20 cellular contexts compared by ENCODE assay signal in genomic region chr17:48393271-48393670, GRCh38. TPM values are rescaled to one million over a fixed set of nuclear protein-coding genes. Genes with fewer than 3 reads are reported as not detected.
"Had no signal": no experiment of that assay in that cellular context is flagged by ENCODE, and none has a peak within 500 bp of the region (broad histone marks: within the 10 kb centered on the region; RNA-seq: fewer than 3 reads in every experiment).

No MANE protein-coding gene starts in this region.

- H3K4me1 ChIP-seq: breast epithelium had no signal

- H3K27ac Mint-ChIP-seq: activated B cell treated with CpG ODN at 0.5 μM for 24 hours; activated CD4-positive, alpha-beta memory T cell treated with anti-CD3 and anti-CD28 coated beads for 36 hours; activated naive CD8-positive, alpha-beta T cell treated with anti-CD3 and anti-CD28 coated beads, Interleukin-2, amount 10 ng/mL, durations not matched to agents 7 days and 5 days; neural progenitor cell; progenitor cell of endocrine pancreas had no signal

- DNase-seq: activated B cell treated with CpG ODN at 0.5 μM for 24 hours; activated CD4-positive, alpha-beta memory T cell treated with anti-CD3 and anti-CD28 coated beads for 36 hours; activated CD4-positive, alpha-beta T cell treated with anti-CD3 and anti-CD28 coated beads for 4 hours; activated naive CD4-positive, alpha-beta T cell; activated naive CD8-positive, alpha-beta T cell treated with anti-CD3 and anti-CD28 coated beads, Interleukin-2, amount 10 ng/mL, durations not matched to agents 7 days and 5 days; activated T-cell treated with anti-CD3 and anti-CD28 coated beads for 4 hours; anterior cingulate cortex; cerebellar nuclear complex; cortex of kidney; stimulated activated CD4-positive, alpha-beta T cell treated with anti-CD3 and anti-CD28 coated beads, Interleukin-12 subunit alpha, Interleukin-12 subunit beta, amount 100 ng/mL, for 4 hours; stimulated activated CD4-positive, alpha-beta T cell treated with anti-CD3 and anti-CD28 coated beads, Interleukin-1b, Interleukin-23, amount 100 ng/mL, for 48 hours; stimulated activated CD8-positive, alpha-beta memory T cell treated with anti-CD3 and anti-CD28 coated beads, Interleukin-4, amount 100 ng/mL, for 48 hours; stimulated activated naive CD4-positive, alpha-beta T cell; T-helper 9 cell; tibial artery had no signal

- H2AFZ ChIP-seq: neural progenitor cell had no signal

- ATAC-seq: esophagus mucosa had no signal

- H3K9me3 Mint-ChIP-seq: activated B cell treated with CpG ODN at 0.5 μM for 24 hours; activated CD4-positive, alpha-beta memory T cell treated with anti-CD3 and anti-CD28 coated beads for 36 hours; activated naive CD8-positive, alpha-beta T cell treated with anti-CD3 and anti-CD28 coated beads, Interleukin-2, amount 10 ng/mL, durations not matched to agents 7 days and 5 days; neural progenitor cell had no signal

- H3K36me3 ChIP-seq: breast epithelium, neural progenitor cell, tibial artery had no signal

- H3K4me3 ChIP-seq: breast epithelium, neural progenitor cell, tibial artery had no signal

- H3K9me3 ChIP-seq: breast epithelium, tibial artery had no signal

- H3K27me3 Mint-ChIP-seq: activated B cell treated with CpG ODN at 0.5 μM for 24 hours; activated CD4-positive, alpha-beta memory T cell treated with anti-CD3 and anti-CD28 coated beads for 36 hours; activated naive CD8-positive, alpha-beta T cell treated with anti-CD3 and anti-CD28 coated beads, Interleukin-2, amount 10 ng/mL, durations not matched to agents 7 days and 5 days had no signal

- H3K27ac ChIP-seq: breast epithelium, neural progenitor cell, tibial artery had no signal

- H3K36me3 Mint-ChIP-seq: neural progenitor cell had no signal

- H3K4me3 Mint-ChIP-seq: activated B cell treated with CpG ODN at 0.5 μM for 24 hours; activated CD4-positive, alpha-beta memory T cell treated with anti-CD3 and anti-CD28 coated beads for 36 hours; activated naive CD8-positive, alpha-beta T cell treated with anti-CD3 and anti-CD28 coated beads, Interleukin-2, amount 10 ng/mL, durations not matched to agents 7 days and 5 days; neural progenitor cell had no signal

- H3K4me2 ChIP-seq: neural progenitor cell had no signal

- H3K9ac ChIP-seq: neural progenitor cell had no signal

RNA-seq across cellular contexts. Expression of gene SKAP1, which starts 36.7 kb away (rescaled TPM):
- total RNA-seq: osteoblast had no signal
